In the genomic region with DNA sequence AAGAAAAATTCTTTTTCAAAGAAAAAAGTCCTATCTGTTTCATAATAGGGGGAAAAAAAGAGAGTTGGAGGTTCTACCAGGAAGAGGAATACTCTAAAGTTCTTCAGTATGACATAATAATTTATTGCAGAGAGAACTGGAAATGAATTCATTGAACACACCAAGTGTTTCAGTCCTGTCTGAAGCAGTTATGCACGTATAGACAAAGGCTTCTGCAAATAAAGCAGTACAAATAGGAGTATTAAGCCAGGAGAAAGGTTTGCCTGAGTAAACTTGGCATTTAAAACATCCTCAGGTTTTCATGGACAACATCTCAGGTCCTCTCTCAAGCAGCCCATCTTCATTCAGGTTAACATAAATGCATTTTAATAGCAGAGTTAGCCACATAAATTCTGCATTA, we compare ENCODE assay signal across 23 cellular contexts.
"Had no signal": no experiment of that assay in that cellular context is flagged by ENCODE, and none has a peak within 500 bp of the region (broad histone marks: within the 10 kb centered on the region; RNA-seq: fewer than 3 reads in every experiment).

No MANE protein-coding gene starts in this region.

- DNase-seq: activated CD4-positive, alpha-beta T cell treated with anti-CD3 and anti-CD28 coated beads for 36 hours; activated CD4-positive, alpha-beta T cell treated with anti-CD3 and anti-CD28 coated beads, Interleukin-2, amount 50 U/mL, for 4 hours; activated CD4-positive, CD25-positive, alpha-beta regulatory T cell; activated effector memory CD4-positive, alpha-beta T cell treated with Interleukin-2 at 50 U/mL for 16 hours; activated naive CD4-positive, alpha-beta T cell treated with Interleukin-2 at 50 U/mL for 16 hours; activated T-cell treated with anti-CD3 and anti-CD28 coated beads for 4 hours; activated T-cell treated with anti-CD3 and anti-CD28 coated beads, Interleukin-2, amount 50 U/mL, for 72 hours; anterior cingulate cortex; colonic mucosa; effector CD8-positive, alpha-beta T cell; gastrocnemius medialis; glutamatergic neuron; left lung; lower lobe of right lung; mesendoderm; natural killer cell; occipital lobe; stimulated activated CD4-positive, alpha-beta T cell treated with anti-CD3 and anti-CD28 coated beads, Interleukin-1b, Interleukin-23, amount 100 ng/mL, for 48 hours; stimulated activated CD4-positive, alpha-beta T cell treated with anti-CD3 and anti-CD28 coated beads, Interleukin-4, amount 100 ng/mL, for 4 hours; stimulated activated CD8-positive, alpha-beta memory T cell treated with anti-CD3 and anti-CD28 coated beads, Interleukin-4, amount 100 ng/mL, for 48 hours; stimulated activated naive CD8-positive, alpha-beta T cell treated with anti-CD3 and anti-CD28 coated beads, Interleukin-15, amount 100 ng/mL, for 72 hours; substantia nigra; uterus had no signal

- ATAC-seq: activated CD4-positive, alpha-beta T cell treated with anti-CD3 and anti-CD28 coated beads for 36 hours; activated T-cell treated with anti-CD3 and anti-CD28 coated beads, Interleukin-2, amount 50 U/mL, for 72 hours; gastrocnemius medialis; left lung; lower lobe of right lung; natural killer cell; stimulated activated naive CD8-positive, alpha-beta T cell treated with anti-CD3 and anti-CD28 coated beads, Interleukin-15, amount 100 ng/mL, for 72 hours had no signal
